Comparison of ENCODE assay signal across 1 cellular context in genomic region chr16:1505073-1505844, GRCh38.
TF ChIP-seq lines count a peak whose summit lies in the region.

No MANE protein-coding gene starts in this region.

TF ChIP-seq in GM12878, 131 proteins besides CTCF, POLR2A, EP300 and RAD21:
- TF ChIP-seq SPI1 (IDR thresholded peaks at IDR 0.05; ENCODE audit: borderline replicate concordance, insufficient read depth, low read depth, low read length) (no peak), RCOR1 (conservative IDR thresholded peaks at IDR 0.05; ENCODE audit: low read depth, low read length) (no peak), MEF2B (IDR thresholded peaks at IDR 0.05; ENCODE audit: partially characterized antibody, poor library complexity, severe bottlenecking) (no peak), GABPA (IDR thresholded peaks at IDR 0.05; ENCODE audit: low read depth) (no peak), KLF5 (IDR thresholded peaks at IDR 0.05; ENCODE audit: partially characterized antibody) (no peak), IRF5 (IDR thresholded peaks at IDR 0.05; ENCODE audit: borderline replicate concordance) (no peak), PML (IDR thresholded peaks at IDR 0.05; ENCODE audit: low read length) (no peak), BACH1 (IDR thresholded peaks at IDR 0.05; ENCODE audit: borderline replicate concordance) (no peak), YY1 (IDR thresholded peaks at IDR 0.05; ENCODE audit: low read depth, low read length) (no peak), BMI1 (IDR thresholded peaks at IDR 0.05; ENCODE audit: borderline replicate concordance) (no peak), CBX3 (IDR thresholded peaks at IDR 0.05; ENCODE audit: borderline replicate concordance, low read depth) (no peak), HDAC6 (IDR thresholded peaks at IDR 0.05; ENCODE audit: unreplicated experiment) (no peak), POU2F2 (IDR thresholded peaks at IDR 0.05; ENCODE audit: borderline replicate concordance, low read depth, low read length) (no peak), CREB1 (IDR thresholded peaks at IDR 0.05; ENCODE audit: low read depth) (no peak), NR2C2 (IDR thresholded peaks at IDR 0.05; ENCODE audit: borderline replicate concordance, control insufficient read depth, insufficient read length, low read depth) (no peak), IKZF2 (IDR thresholded peaks at IDR 0.05) (no peak)
- TF ChIP-seq, protein P1, sequence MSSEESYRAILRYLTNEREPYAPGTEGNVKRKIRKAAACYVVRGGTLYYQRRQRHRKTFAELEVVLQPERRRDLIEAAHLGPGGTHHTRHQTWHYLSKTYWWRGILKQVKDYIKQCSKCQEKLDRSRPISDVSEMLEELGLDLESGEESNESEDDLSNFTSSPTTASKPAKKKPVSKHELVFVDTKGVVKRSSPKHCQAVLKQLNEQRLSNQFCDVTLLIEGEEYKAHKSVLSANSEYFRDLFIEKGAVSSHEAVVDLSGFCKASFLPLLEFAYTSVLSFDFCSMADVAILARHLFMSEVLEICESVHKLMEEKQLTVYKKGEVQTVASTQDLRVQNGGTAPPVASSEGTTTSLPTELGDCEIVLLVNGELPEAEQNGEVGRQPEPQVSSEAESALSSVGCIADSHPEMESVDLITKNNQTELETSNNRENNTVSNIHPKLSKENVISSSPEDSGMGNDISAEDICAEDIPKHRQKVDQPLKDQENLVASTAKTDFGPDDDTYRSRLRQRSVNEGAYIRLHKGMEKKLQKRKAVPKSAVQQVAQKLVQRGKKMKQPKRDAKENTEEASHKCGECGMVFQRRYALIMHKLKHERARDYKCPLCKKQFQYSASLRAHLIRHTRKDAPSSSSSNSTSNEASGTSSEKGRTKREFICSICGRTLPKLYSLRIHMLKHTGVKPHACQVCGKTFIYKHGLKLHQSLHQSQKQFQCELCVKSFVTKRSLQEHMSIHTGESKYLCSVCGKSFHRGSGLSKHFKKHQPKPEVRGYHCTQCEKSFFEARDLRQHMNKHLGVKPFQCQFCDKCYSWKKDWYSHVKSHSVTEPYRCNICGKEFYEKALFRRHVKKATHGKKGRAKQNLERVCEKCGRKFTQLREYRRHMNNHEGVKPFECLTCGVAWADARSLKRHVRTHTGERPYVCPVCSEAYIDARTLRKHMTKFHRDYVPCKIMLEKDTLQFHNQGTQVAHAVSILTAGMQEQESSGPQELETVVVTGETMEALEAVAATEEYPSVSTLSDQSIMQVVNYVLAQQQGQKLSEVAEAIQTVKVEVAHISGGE (CRISPR knock-in tag; IDR thresholded peaks at IDR 0.05), result no peak
- TF ChIP-seq, protein P2, sequence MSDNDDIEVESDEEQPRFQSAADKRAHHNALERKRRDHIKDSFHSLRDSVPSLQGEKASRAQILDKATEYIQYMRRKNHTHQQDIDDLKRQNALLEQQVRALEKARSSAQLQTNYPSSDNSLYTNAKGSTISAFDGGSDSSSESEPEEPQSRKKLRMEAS (IDR thresholded peaks at IDR 0.05; ENCODE audit: low read depth, low read length), result no peak
